ENCODE assay signal across 10 cellular contexts in genomic region chr20:31593221-31594001, GRCh38. TPM values are rescaled to one million over a fixed set of nuclear protein-coding genes. Genes with fewer than 3 reads are reported as not detected.
DNase-seq lines count a peak whose midpoint lies in the region; ATAC-seq, FAIRE-seq and TF ChIP-seq lines count a peak whose summit lies in the region.
"Had no signal": no experiment of that assay in that cellular context is flagged by ENCODE, and none has a peak within 500 bp of the region (broad histone marks: within the 10 kb centered on the region; RNA-seq: fewer than 3 reads in every experiment).

No MANE protein-coding gene starts in this region.

- H3K4me3 ChIP-seq in keratinocyte (ENCODE audit: control insufficient read depth in 2 of 3, extremely low read depth in 1 of 3, insufficient read depth in 2 of 3, low read depth in 1 of 3, low read length in 3 of 3), result no peak overlapping the region
- H3K4me3 ChIP-seq in vagina, result no peak overlapping the region

- H3K9me3 Mint-ChIP-seq in activated T-helper 17 cell treated with anti-CD3 and anti-CD28 coated beads, Interleukin-2, amount 50 U/mL, for 72 hours, result no peaks in the 10 kb centered on the region
- H3K9me3 Mint-ChIP-seq: neural crest cell had no signal

- peaks cover 12% of the 10 kb centered on the region for H3K27me3 Mint-ChIP-seq in activated T-helper 17 cell treated with anti-CD3 and anti-CD28 coated beads, Interleukin-2, amount 50 U/mL, for 72 hours

- H3K4me1 Mint-ChIP-seq in activated T-helper 17 cell treated with anti-CD3 and anti-CD28 coated beads, Interleukin-2, amount 50 U/mL, for 72 hours, result peaks cover 1% of the 10 kb centered on the region

- dilution Hi-C loops in keratinocyte (cut with MboI; ENCODE audit: extremely low pct_ligation_motif_present, low sequenced_read_pairs), result no loop called here

- H3K4me1 ChIP-seq in keratinocyte (ENCODE audit: control insufficient read depth, extremely low read depth, insufficient read depth, low read length) (peaks cover 29% of the 10 kb centered on the region), vagina (peaks cover 42% of the 10 kb centered on the region)

- H3K36me3 Mint-ChIP-seq in activated T-helper 17 cell treated with anti-CD3 and anti-CD28 coated beads, Interleukin-2, amount 50 U/mL, for 72 hours (ENCODE audit: low read depth), result peaks cover 3% of the 10 kb centered on the region

- FAIRE-seq in keratinocyte (lab: Jason Lieb, UNC), result no peak

- no peaks in the 10 kb centered on the region for H4K20me1 ChIP-seq in keratinocyte (ENCODE audit: control insufficient read depth, extremely low read depth, insufficient read depth, low read length)

- H3K27ac Mint-ChIP-seq in activated T-helper 17 cell treated with anti-CD3 and anti-CD28 coated beads, Interleukin-2, amount 50 U/mL, for 72 hours, result no peak overlapping the region

- peak overlapping the region; percentile 62 for H3K4me2 ChIP-seq in keratinocyte (ENCODE audit: control insufficient read depth, extremely low read depth, insufficient read depth, low read depth, low read length)
- H3K4me2 ChIP-seq: KMS-11 had no signal

- H3K27ac ChIP-seq in keratinocyte (ENCODE audit: control insufficient read depth, insufficient read depth, low read length), result peak overlapping the region; percentile 76
- H3K27ac ChIP-seq in vagina, result peak overlapping the region; percentile 68
- H3K27ac ChIP-seq: KMS-11 had no signal

- H3K27me3 ChIP-seq in keratinocyte (ENCODE audit: control insufficient read depth, extremely low read depth, insufficient read depth, low read length) (no peaks in the 10 kb centered on the region), vagina (no peaks in the 10 kb centered on the region)

- H3K9me1 ChIP-seq in keratinocyte (ENCODE audit: control insufficient read depth, extremely low read depth, insufficient read depth, low read length), result peaks cover 2% of the 10 kb centered on the region

- peak; percentile 64 for DNase-seq in stimulated activated CD4-positive, alpha-beta T cell treated with anti-CD3 and anti-CD28 coated beads, Interleukin-1b, Interleukin-23, amount 100 ng/mL, for 48 hours
- DNase-seq in stimulated activated CD4-positive, alpha-beta T cell treated with anti-CD3 and anti-CD28 coated beads, Interleukin-2, amount 100 ng/mL, for 24 hours, result no peak
- DNase-seq in keratinocyte (ENCODE audit: low read depth, low spot score), result peak; percentile 99
- DNase-seq in vagina (ENCODE audit: extremely low spot score in 2 of 2), result no peak
- no peak for DNase-seq in GM13976 (ENCODE audit: low spot score)
- DNase-seq in NCI-H446 (lab: John Stamatoyannopoulos, UW), result no peak
- DNase-seq in NCI-H510A treated with DMSO at 0.1 percent for 48 hours (lab: John Stamatoyannopoulos, UW), result no peak

- no peak overlapping the region for H2AFZ ChIP-seq in keratinocyte (ENCODE audit: control insufficient read depth, low read length)

- no peaks in the 10 kb centered on the region for H3K79me2 ChIP-seq in keratinocyte (ENCODE audit: control insufficient read depth, insufficient read depth, low read length)

- H3K9ac ChIP-seq in keratinocyte (ENCODE audit: control insufficient read depth, extremely low read depth, insufficient read depth, low read length), result peak overlapping the region; percentile 56
- H3K9ac ChIP-seq: KMS-11 had no signal

- no peak overlapping the region for H3K4me3 Mint-ChIP-seq in activated T-helper 17 cell treated with anti-CD3 and anti-CD28 coated beads, Interleukin-2, amount 50 U/mL, for 72 hours
- H3K4me3 Mint-ChIP-seq: neural crest cell had no signal

- intact Hi-C loops in vagina (cut with DNase I), result no loop called here

- peak; percentile 83 for ATAC-seq in activated T-helper 17 cell treated with anti-CD3 and anti-CD28 coated beads, Interleukin-2, amount 50 U/mL, for 72 hours (replicated peaks)

- H3K36me3 ChIP-seq in keratinocyte (ENCODE audit: control insufficient read depth in 2 of 2, extremely low read depth in 1 of 2, insufficient read depth in 2 of 2, low read length in 2 of 2) (no peaks in the 10 kb centered on the region), vagina (no peaks in the 10 kb centered on the region)

- H3K9me3 ChIP-seq in keratinocyte (ENCODE audit: control insufficient read depth, low read depth, low read length) (no peaks in the 10 kb centered on the region), vagina (no peaks in the 10 kb centered on the region)

- no peak for TF ChIP-seq CTCF in keratinocyte (optimal IDR thresholded peaks at IDR 0.05 in 1 of 3, IDR thresholded peaks at IDR 0.05 in 1 of 3, conservative IDR thresholded peaks at IDR 0.05 in 1 of 3; ENCODE audit: extremely low read depth in 1 of 3, insufficient read depth in 2 of 3, low read length in 3 of 3)
- TF ChIP-seq CTCF in vagina (IDR thresholded peaks at IDR 0.05), result no peak
- no peak for TF ChIP-seq CTCF in GM13976 (IDR thresholded peaks at IDR 0.05; ENCODE audit: borderline replicate concordance, control extremely low read depth, extremely low read depth, insufficient read depth, missing control alignments)

- in situ Hi-C loops in GM13976 (cut with MboI; ENCODE audit: low sequenced_read_pairs, unreplicated experiment), result no loop called here

- no peak for TF ChIP-seq POLR2A in vagina (IDR thresholded peaks at IDR 0.05)

RNA-seq across cellular contexts. Expression of gene ID1, which starts 11.7 kb away (rescaled TPM):
- total RNA-seq in activated T-helper 17 cell treated with anti-CD3 and anti-CD28 coated beads, Interleukin-2, amount 50 U/mL, for 72 hours, result 1 to 10 TPM; 2.9 to 5.3 TPM
- 24.4 to 40.8 TPM (median 33.0 TPM) in 3 replicates for polyA plus RNA-seq in keratinocyte
- 34.7 TPM for polyA plus RNA-seq in keratinocyte (2011; ENCODE audit: low read depth)
- 10.6 and 31.2 TPM in 2 replicates for polyA plus RNA-seq in keratinocyte (2011; cell fraction: cytosol; rRNA removed)
- 42.7 and 42.9 TPM in 2 replicates for polyA plus RNA-seq in keratinocyte (2011; cell fraction: nucleus; rRNA removed)
- polyA plus RNA-seq in keratinocyte (2012; ENCODE audit: low replicate concordance), result 28.1 and 65.4 TPM in 2 replicates
- polyA minus RNA-seq in keratinocyte, result 8.9 to 12.6 TPM (median 9.4 TPM) in 3 replicates
- 68.7 TPM for polyA minus RNA-seq in keratinocyte (2011; cell fraction: cytosol; rRNA and poly(A)+ RNA removed)
- 23.6 and 35.0 TPM in 2 replicates for polyA minus RNA-seq in keratinocyte (2011; cell fraction: nucleus; rRNA and poly(A)+ RNA removed)
- 1,190 TPM for total RNA-seq in vagina

RNA-seq across cellular contexts. Expression of gene COX4I2, which starts 44.3 kb away (rescaled TPM):
- not detected for total RNA-seq in activated T-helper 17 cell treated with anti-CD3 and anti-CD28 coated beads, Interleukin-2, amount 50 U/mL, for 72 hours
- polyA plus RNA-seq in keratinocyte, result not detected in 3 replicates
- not detected for polyA plus RNA-seq in keratinocyte (2011; ENCODE audit: low read depth)
- polyA plus RNA-seq in keratinocyte (2011; cell fraction: cytosol; rRNA removed), result not detected in 2 replicates
- polyA plus RNA-seq in keratinocyte (2011; cell fraction: nucleus; rRNA removed), result not detected in 2 replicates
- not detected in 2 replicates for polyA plus RNA-seq in keratinocyte (2012; ENCODE audit: low replicate concordance)
- not detected in 3 replicates for polyA minus RNA-seq in keratinocyte
- not detected for polyA minus RNA-seq in keratinocyte (2011; cell fraction: cytosol; rRNA and poly(A)+ RNA removed)
- polyA minus RNA-seq in keratinocyte (2011; cell fraction: nucleus; rRNA and poly(A)+ RNA removed), result not detected in 2 replicates
- 2.5 TPM for total RNA-seq in vagina
- total RNA-seq: neural crest cell had no signal

Comparison
In these comparisons a context has a peak if more than half of its experiments do, and no peak if none do; other contexts are left out.
1. DNase-seq: peak in stimulated activated CD4-positive, alpha-beta T cell treated with anti-CD3 and anti-CD28 coated beads, Interleukin-1b, Interleukin-23, amount 100 ng/mL, for 48 hours (single experiment) and keratinocyte (single experiment); none in stimulated activated CD4-positive, alpha-beta T cell treated with anti-CD3 and anti-CD28 coated beads, Interleukin-2, amount 100 ng/mL, for 24 hours (0 of 2), vagina (0 of 2), GM13976 (single experiment), NCI-H446 (0 of 2) and NCI-H510A treated with DMSO at 0.1 percent for 48 hours (single experiment).
2. RNA of gene ID1, which starts 11.7 kb away (total RNA-seq): 1,190 TPM in vagina (single experiment); 2.9 to 5.3 TPM in activated T-helper 17 cell treated with anti-CD3 and anti-CD28 coated beads, Interleukin-2, amount 50 U/mL, for 72 hours; every median in the first group is over 100 times any median in the second.